In the genomic region with DNA sequence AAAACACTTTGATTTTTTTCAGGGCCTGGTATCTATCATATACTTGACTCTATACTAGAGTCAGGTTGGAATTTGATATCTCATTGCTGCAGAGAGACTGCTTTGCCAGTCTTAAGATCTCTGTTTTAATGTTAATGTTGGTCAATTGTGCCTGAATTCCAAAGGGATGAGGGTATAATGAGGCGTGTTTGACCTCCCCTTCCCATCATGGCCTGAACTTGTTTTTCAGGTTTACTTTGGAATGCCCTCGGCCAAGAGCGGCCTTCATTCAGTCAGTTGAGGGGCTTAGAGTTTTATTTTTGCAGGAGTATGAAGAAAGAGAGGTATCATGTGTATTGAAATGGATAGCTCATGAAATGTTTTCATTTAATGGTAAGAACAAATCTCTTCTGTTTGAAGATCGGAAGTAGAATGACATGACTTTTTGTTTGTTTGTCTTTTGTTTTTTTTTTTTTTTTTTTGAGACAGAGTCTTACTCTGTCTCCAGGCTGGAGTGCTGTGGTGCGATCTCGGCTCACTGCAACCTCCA, we compare ENCODE assay signal across 1 cellular context.
TF ChIP-seq lines count a peak whose summit lies in the region.

No MANE protein-coding gene starts in this region.

TF ChIP-seq in HCT116, 20 proteins besides CTCF, POLR2A, EP300 and RAD21 (continued from another document):
- TF ChIP-seq YY1 (IDR thresholded peaks at IDR 0.05; ENCODE audit: extremely low read depth, insufficient replicate concordance, low read depth, low read length) = no peak
- TF ChIP-seq ZNF274 (IDR thresholded peaks at IDR 0.05; ENCODE audit: low read depth, low read length) = no peak
- no peak for TF ChIP-seq TCF7L2 (IDR thresholded peaks at IDR 0.05; ENCODE audit: borderline replicate concordance, extremely low read depth, insufficient read depth, insufficient read length)
